In the genomic region with DNA sequence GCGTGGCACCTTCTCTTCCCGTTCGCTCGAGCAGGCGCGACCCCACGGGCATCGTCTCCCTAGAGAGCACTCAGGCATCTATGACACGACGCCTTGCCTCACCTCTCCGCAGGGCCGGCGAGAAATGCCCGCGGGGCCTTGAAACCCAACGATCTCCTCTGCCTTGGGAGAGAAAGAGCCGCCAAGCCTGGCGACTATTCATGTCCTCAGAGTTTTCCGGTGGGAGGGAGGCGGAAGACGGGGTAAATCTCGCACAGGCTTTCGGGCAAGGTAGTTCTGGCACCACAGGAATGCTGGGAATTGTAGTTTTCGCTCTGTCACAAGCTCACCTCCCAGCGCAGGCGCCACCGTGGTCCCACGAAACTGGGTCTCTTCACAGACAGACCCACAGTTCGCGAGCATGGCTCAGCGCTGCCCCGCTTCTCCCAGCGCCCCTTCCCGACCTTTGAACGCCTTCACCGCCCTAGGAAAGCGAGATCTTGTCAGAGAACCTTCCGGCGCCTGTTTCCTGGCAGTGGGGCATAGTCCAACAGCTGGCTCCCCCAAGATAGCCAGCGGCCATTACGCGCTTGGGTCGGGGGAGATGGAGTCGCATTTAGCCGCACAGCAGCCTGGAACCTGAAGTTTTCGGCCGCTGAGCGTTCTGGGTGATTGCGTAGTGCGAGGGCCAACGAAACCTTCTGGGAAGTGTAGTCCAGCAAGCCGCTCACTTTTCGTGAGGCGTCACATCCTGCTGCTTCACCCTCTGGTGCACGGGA, we compare ENCODE assay signal across 8 cellular contexts. TPM values are rescaled to one million over a fixed set of nuclear protein-coding genes. Genes with fewer than 3 reads are reported as not detected.
DNase-seq lines count a peak whose midpoint lies in the region; ATAC-seq and TF ChIP-seq lines count a peak whose summit lies in the region.

A gene with protein sequence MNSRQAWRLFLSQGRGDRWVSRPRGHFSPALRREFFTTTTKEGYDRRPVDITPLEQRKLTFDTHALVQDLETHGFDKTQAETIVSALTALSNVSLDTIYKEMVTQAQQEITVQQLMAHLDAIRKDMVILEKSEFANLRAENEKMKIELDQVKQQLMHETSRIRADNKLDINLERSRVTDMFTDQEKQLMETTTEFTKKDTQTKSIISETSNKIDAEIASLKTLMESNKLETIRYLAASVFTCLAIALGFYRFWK (minus strand): TSS at position 597 of the 758 bp plus-strand sequence. CDS start 395 bp downstream, at position 202.

- H2BK5ac ChIP-seq in mesenchymal stem cell (ENCODE audit: low read depth, low read length, poor library complexity, severe bottlenecking) = peak within 1 kb of the TSS; percentile 81

- peak within 1 kb of the TSS in 1 of 2 experiments; percentile 91 for H3K23ac ChIP-seq in mesenchymal stem cell (ENCODE audit: low read length in 2 of 2)

- H3K4me2 ChIP-seq in mesenchymal stem cell (ENCODE audit: low read length, poor library complexity, severe bottlenecking) = peak within 1 kb of the TSS; percentile 60

- peak within 1 kb of the TSS; percentile 38 for H2AK5ac ChIP-seq in mesenchymal stem cell (ENCODE audit: low read length, severe bottlenecking)

- peak within 1 kb of the TSS; percentile 97 for H3K27ac Mint-ChIP-seq in Caco-2 (ENCODE audit: unreplicated experiment)
- H3K27ac Mint-ChIP-seq in activated CD8-positive, alpha-beta memory T cell treated with anti-CD3 and anti-CD28 coated beads, Interleukin-2, amount 10 ng/mL, durations not matched to agents 7 days and 5 days = peak within 1 kb of the TSS; percentile 99

- H3K9ac ChIP-seq in NT2/D1 (ENCODE audit: insufficient read length, low read depth) (peak within 1 kb of the TSS; percentile 93), endocrine pancreas (ENCODE audit: control insufficient read depth, insufficient read depth, low read length) (peak within 1 kb of the TSS; percentile 75), mesenchymal stem cell (ENCODE audit: low read length) (peak within 1 kb of the TSS; percentile 99)

- peak within 1 kb of the TSS; percentile 96 for H2BK120ac ChIP-seq in mesenchymal stem cell (ENCODE audit: low read depth, low read length)

- TF ChIP-seq CTCF in Caco-2 (IDR thresholded peaks at IDR 0.05; ENCODE audit: insufficient read depth in 1 of 2, low read depth in 1 of 2, low read length in 1 of 2, severe bottlenecking in 1 of 2, unreplicated experiment in 1 of 2) = peak in 1 of 2 experiments; percentile 66

- peaks cover 3% of the 10 kb centered on the region for H3K79me1 ChIP-seq in mesenchymal stem cell (replicated peaks; ENCODE audit: low read length, poor library complexity, severe bottlenecking)

- no peaks in the 10 kb centered on the region for H3K9me3 Mint-ChIP-seq in Caco-2 (ENCODE audit: unreplicated experiment)
- H3K9me3 Mint-ChIP-seq in activated CD8-positive, alpha-beta memory T cell treated with anti-CD3 and anti-CD28 coated beads, Interleukin-2, amount 10 ng/mL, durations not matched to agents 7 days and 5 days (ENCODE audit: low read depth) = peaks cover 2% of the 10 kb centered on the region

- peak within 1 kb of the TSS in 1 of 2 experiments; percentile 96 for H3K14ac ChIP-seq in mesenchymal stem cell (ENCODE audit: low read length in 2 of 2)

- no peaks in the 10 kb centered on the region for H3K27me3 Mint-ChIP-seq in Caco-2 (ENCODE audit: insufficient read depth, unreplicated experiment)
- no peaks in the 10 kb centered on the region for H3K27me3 Mint-ChIP-seq in activated CD8-positive, alpha-beta memory T cell treated with anti-CD3 and anti-CD28 coated beads, Interleukin-2, amount 10 ng/mL, durations not matched to agents 7 days and 5 days

- BruUV-seq in Caco-2 (replicated peaks; lab: Mats Ljungman, UMichigan) = no TSS peak

- H3K27me3 ChIP-seq in Caco-2 (replicated peaks; ENCODE audit: control insufficient read depth, insufficient read depth, low read length) (no peaks in the 10 kb centered on the region), NT2/D1 (ENCODE audit: insufficient read depth, insufficient read length) (no peaks in the 10 kb centered on the region), endocrine pancreas (ENCODE audit: control insufficient read depth, insufficient read depth, low read length) (no peaks in the 10 kb centered on the region), mesenchymal stem cell (ENCODE audit: control insufficient read depth in 1 of 2, insufficient read depth in 1 of 2, low read length in 2 of 2) (no peaks in the 10 kb centered on the region)

- H3K36me3 Mint-ChIP-seq in Caco-2 (ENCODE audit: insufficient read depth, unreplicated experiment) = peaks cover 13% of the 10 kb centered on the region
- H3K36me3 Mint-ChIP-seq in activated CD8-positive, alpha-beta memory T cell treated with anti-CD3 and anti-CD28 coated beads, Interleukin-2, amount 10 ng/mL, durations not matched to agents 7 days and 5 days = peaks cover 1% of the 10 kb centered on the region

- intact Hi-C loops in Caco-2 (cut with micrococcal nuclease; ENCODE audit: unreplicated experiment) = loop anchor here (1.0 to 2.0 kb wide), 9 partner anchors 17 to 438 kb away; a partner anchor contains a TSS

- under 1% methylated on average over 55 of the region's 55 CpGs for whole genome bisulfite sequencing in mesenchymal stem cell

- H3K18ac ChIP-seq in mesenchymal stem cell (ENCODE audit: low read depth in 1 of 2, low read length in 2 of 2) = peak within 1 kb of the TSS; percentile 98 to 99

- H4K91ac ChIP-seq in mesenchymal stem cell (ENCODE audit: low read length) = peak within 1 kb of the TSS; percentile 99

- H3K36me3 ChIP-seq in Caco-2 (ENCODE audit: control insufficient read depth, insufficient read depth, low read length) = no peaks in the 10 kb centered on the region
- H3K36me3 ChIP-seq in NT2/D1 (ENCODE audit: insufficient read depth, insufficient read length, low read length) = peaks cover 15% of the 10 kb centered on the region
- H3K36me3 ChIP-seq in endocrine pancreas (ENCODE audit: control insufficient read depth, insufficient read depth, low read length) = no peaks in the 10 kb centered on the region
- H3K36me3 ChIP-seq in mesenchymal stem cell (ENCODE audit: control insufficient read depth in 1 of 2, insufficient read depth in 2 of 2, low read depth in 1 of 2, low read length in 2 of 2) = peaks cover 4 to 5% of the 10 kb centered on the region in 2 experiments

- H3K4me3 ChIP-seq in Caco-2 (ENCODE audit: low read depth, low read length) (peak within 1 kb of the TSS; percentile 93), NT2/D1 (ENCODE audit: insufficient read length, low read depth) (peak within 1 kb of the TSS; percentile 91), endocrine pancreas (ENCODE audit: control insufficient read depth, insufficient read depth, low read length) (peak within 1 kb of the TSS; percentile 69), mesenchymal stem cell (ENCODE audit: insufficient read depth in 1 of 2, low read depth in 1 of 2, low read length in 2 of 2) (peak within 1 kb of the TSS; percentile 79 to 88)

- no peaks in the 10 kb centered on the region for H3K9me3 ChIP-seq in Caco-2
- no peaks in the 10 kb centered on the region for H3K9me3 ChIP-seq in NT2/D1 (ENCODE audit: insufficient read depth, low read length)
- no peaks in the 10 kb centered on the region for H3K9me3 ChIP-seq in endocrine pancreas (ENCODE audit: control insufficient read depth, low read length)
- no peaks in the 10 kb centered on the region for H3K9me3 ChIP-seq in mesenchymal stem cell (ENCODE audit: control insufficient read depth, low read length)

- ATAC-seq in GM21381 (IDR thresholded peaks at IDR 0.05; ENCODE audit: unreplicated experiment) = peak; percentile 88
- peak; percentile 94 for ATAC-seq in activated CD8-positive, alpha-beta memory T cell treated with anti-CD3 and anti-CD28 coated beads, Interleukin-2, amount 10 ng/mL, durations not matched to agents 7 days and 5 days

- H2AFZ ChIP-seq in mesenchymal stem cell (ENCODE audit: low read depth, low read length) = peak within 1 kb of the TSS; percentile 94

- H3K4me1 ChIP-seq in Caco-2 = peaks cover 14% of the 10 kb centered on the region
- no peaks in the 10 kb centered on the region for H3K4me1 ChIP-seq in NT2/D1 (ENCODE audit: insufficient read depth, insufficient read length)
- peaks cover 13% of the 10 kb centered on the region for H3K4me1 ChIP-seq in endocrine pancreas (ENCODE audit: control insufficient read depth, insufficient read depth, low read length)
- peaks cover 3% of the 10 kb centered on the region for H3K4me1 ChIP-seq in mesenchymal stem cell (ENCODE audit: control insufficient read depth, insufficient read depth, low read depth, low read length)

- DNase-seq in Caco-2 (peak; percentile 98 to 99), HUDEP-2 (lab: John Stamatoyannopoulos, UW; ENCODE audit: unreplicated experiment in 76 of 76) (peak; percentile 16 to 95 (median 88)), NT2/D1 (ENCODE audit: low read depth, low spot score) (peak; percentile 98), mesenchymal stem cell (peak; percentile 98)
- peak; percentile 97 for DNase-seq in activated CD8-positive, alpha-beta memory T cell treated with anti-CD3 and anti-CD28 coated beads, Interleukin-2, amount 10 ng/mL, durations not matched to agents 7 days and 5 days
- DNase-seq in stimulated activated CD8-positive, alpha-beta memory T cell treated with anti-CD3 and anti-CD28 coated beads, Interleukin-12 subunit alpha, Interleukin-12 subunit beta, amount 100 ng/mL, for 4 hours (ENCODE audit: low read depth) = peak; percentile 86

- peak within 1 kb of the TSS; percentile 95 for H3K27ac ChIP-seq in mesenchymal stem cell (ENCODE audit: low read length, poor library complexity, severe bottlenecking)

- CTCF ChIA-PET in Caco-2 (lab: Charles Lee) = interaction anchor here (0.6 to 1.0 kb wide), 8 partner anchors 33 to 534 kb away, joined by 3 to 6 read pairs (median 3); a partner anchor contains a TSS
- CTCF ChIA-PET in activated CD8-positive, alpha-beta memory T cell treated with anti-CD3 and anti-CD28 coated beads, Interleukin-2, amount 10 ng/mL, durations not matched to agents 7 days and 5 days (lab: Charles Lee) = interaction anchor here (0.8 to 2.1 kb wide), 5 partner anchors 11 to 412 kb away, joined by 3 to 4 read pairs (median 3); a partner anchor contains a TSS

- peak within 1 kb of the TSS; percentile 94 to 97 for H3K4ac ChIP-seq in mesenchymal stem cell (ENCODE audit: low read depth in 1 of 2, low read length in 2 of 2)

- H2BK12ac ChIP-seq in mesenchymal stem cell (ENCODE audit: low read length in 2 of 2) = no peak within 1 kb of the TSS

- peaks cover 7% of the 10 kb centered on the region for H3K4me1 Mint-ChIP-seq in Caco-2 (ENCODE audit: low read depth, unreplicated experiment)
- peaks cover 32% of the 10 kb centered on the region for H3K4me1 Mint-ChIP-seq in activated CD8-positive, alpha-beta memory T cell treated with anti-CD3 and anti-CD28 coated beads, Interleukin-2, amount 10 ng/mL, durations not matched to agents 7 days and 5 days

- H4K8ac ChIP-seq in mesenchymal stem cell (ENCODE audit: low read length) = peak within 1 kb of the TSS; percentile 99

- peak within 1 kb of the TSS; percentile 73 for H3K4me3 Mint-ChIP-seq in Caco-2 (ENCODE audit: unreplicated experiment)
- peak within 1 kb of the TSS; percentile 84 for H3K4me3 Mint-ChIP-seq in activated CD8-positive, alpha-beta memory T cell treated with anti-CD3 and anti-CD28 coated beads, Interleukin-2, amount 10 ng/mL, durations not matched to agents 7 days and 5 days

- peak within 1 kb of the TSS; percentile 95 for H2BK15ac ChIP-seq in mesenchymal stem cell (ENCODE audit: low read depth, poor library complexity, severe bottlenecking)

- POLR2A ChIA-PET in Caco-2 (lab: Charles Lee) = interaction anchor here (0.6 to 1.4 kb wide), 22 partner anchors 16 to 440 kb away, joined by 3 to 10 read pairs (median 4); a partner anchor contains a TSS

RNA-seq across cellular contexts. Expression of the gene that starts here (rescaled TPM):
- total RNA-seq in Caco-2 (2022) = 46.2 and 63.6 TPM in 2 replicates
- 10 to 100 TPM; 30.1 to 32.7 TPM for total RNA-seq in activated CD8-positive, alpha-beta memory T cell treated with anti-CD3 and anti-CD28 coated beads, Interleukin-2, amount 10 ng/mL, durations not matched to agents 7 days and 5 days
- polyA plus RNA-seq in mesenchymal stem cell (2013, experiment 1 of 2) = 75.0 TPM
- 75.8 TPM for polyA plus RNA-seq in mesenchymal stem cell (2013, experiment 2 of 2)

Comparison
In these comparisons a context has a peak if more than half of its experiments do, and no peak if none do; other contexts are left out.
1. Peak in every context shown above with its lines: DNase-seq, ATAC-seq, H3K4me3 ChIP-seq and H3K27ac ChIP-seq.